In the genomic region with DNA sequence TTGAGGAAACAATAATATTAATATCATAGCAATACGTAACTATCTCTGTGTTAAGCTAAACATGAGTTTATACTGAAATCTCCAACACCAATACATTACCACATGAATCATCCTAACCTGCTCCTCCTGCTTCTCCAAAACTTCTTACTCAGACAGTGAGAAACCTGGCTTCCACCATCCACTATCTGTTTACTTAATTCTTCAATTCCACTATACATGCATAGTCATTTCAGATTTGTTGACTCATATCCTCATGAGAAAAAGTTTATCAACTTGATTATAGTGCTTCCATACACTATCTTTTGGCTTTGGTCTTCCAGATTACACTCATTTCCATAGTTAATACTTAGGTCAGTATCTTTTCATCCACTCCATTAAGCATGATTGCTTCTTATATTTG, we compare ENCODE assay signal across 19 cellular contexts.
"Had no signal": no experiment of that assay in that cellular context is flagged by ENCODE, and none has a peak within 500 bp of the region (broad histone marks: within the 10 kb centered on the region; RNA-seq: fewer than 3 reads in every experiment).

No MANE protein-coding gene starts in this region.

- H3K36me3 ChIP-seq: esophagus squamous epithelium, lower lobe of right lung, right lobe of liver, tibial artery had no signal

- DNase-seq: activated CD8-positive, alpha-beta memory T cell treated with anti-CD3 and anti-CD28 coated beads, Interleukin-2, amount 50 U/mL, for 4 hours; activated naive CD8-positive, alpha-beta T cell treated with anti-CD3 and anti-CD28 coated beads for 36 hours; activated T-cell treated with anti-CD3 and anti-CD28 coated beads, Interleukin-2, amount 50 U/mL, for 24 hours; amniotic stem cell; effector CD8-positive, alpha-beta T cell; esophagus squamous epithelium; kidney; lower lobe of right lung; naive B cell; occipital lobe; right lobe of liver; stimulated activated CD4-positive, alpha-beta T cell treated with anti-CD3 and anti-CD28 coated beads, Interleukin-2, amount 100 ng/mL, for 24 hours; stimulated activated naive CD8-positive, alpha-beta T cell treated with anti-CD3 and anti-CD28 coated beads, Interleukin-15, amount 100 ng/mL, for 72 hours; T-cell; tibial artery had no signal

- H3K27ac ChIP-seq: esophagus squamous epithelium, lower lobe of right lung, right lobe of liver, skin epidermis, tibial artery had no signal

- H3K27me3 ChIP-seq: esophagus squamous epithelium, right lobe of liver, tibial artery had no signal

- FAIRE-seq: kidney had no signal

- H3K4me1 ChIP-seq: esophagus squamous epithelium, lower lobe of right lung, right lobe of liver, tibial artery had no signal

- H3K4me3 ChIP-seq: esophagus squamous epithelium, lower lobe of right lung, right lobe of liver, skin epidermis, tibial artery had no signal

- ATAC-seq: activated T-helper 17 cell treated with anti-CD3 and anti-CD28 coated beads, Interleukin-2, amount 50 U/mL, for 72 hours; lower lobe of right lung; right lobe of liver; stimulated activated effector memory CD8-positive, alpha-beta T cell treated with anti-CD3 and anti-CD28 coated beads, Interleukin-12 subunit alpha, Interleukin-12 subunit beta, amount 100 ng/mL, for 72 hours; stimulated activated naive CD8-positive, alpha-beta T cell treated with anti-CD3 and anti-CD28 coated beads, Interleukin-15, amount 100 ng/mL, for 72 hours; T-cell; WTC11 had no signal

- H3K9me3 ChIP-seq: esophagus squamous epithelium, lower lobe of right lung, right lobe of liver, tibial artery had no signal
